ENCODE assay signal across 1 cellular context in the genomic region with DNA sequence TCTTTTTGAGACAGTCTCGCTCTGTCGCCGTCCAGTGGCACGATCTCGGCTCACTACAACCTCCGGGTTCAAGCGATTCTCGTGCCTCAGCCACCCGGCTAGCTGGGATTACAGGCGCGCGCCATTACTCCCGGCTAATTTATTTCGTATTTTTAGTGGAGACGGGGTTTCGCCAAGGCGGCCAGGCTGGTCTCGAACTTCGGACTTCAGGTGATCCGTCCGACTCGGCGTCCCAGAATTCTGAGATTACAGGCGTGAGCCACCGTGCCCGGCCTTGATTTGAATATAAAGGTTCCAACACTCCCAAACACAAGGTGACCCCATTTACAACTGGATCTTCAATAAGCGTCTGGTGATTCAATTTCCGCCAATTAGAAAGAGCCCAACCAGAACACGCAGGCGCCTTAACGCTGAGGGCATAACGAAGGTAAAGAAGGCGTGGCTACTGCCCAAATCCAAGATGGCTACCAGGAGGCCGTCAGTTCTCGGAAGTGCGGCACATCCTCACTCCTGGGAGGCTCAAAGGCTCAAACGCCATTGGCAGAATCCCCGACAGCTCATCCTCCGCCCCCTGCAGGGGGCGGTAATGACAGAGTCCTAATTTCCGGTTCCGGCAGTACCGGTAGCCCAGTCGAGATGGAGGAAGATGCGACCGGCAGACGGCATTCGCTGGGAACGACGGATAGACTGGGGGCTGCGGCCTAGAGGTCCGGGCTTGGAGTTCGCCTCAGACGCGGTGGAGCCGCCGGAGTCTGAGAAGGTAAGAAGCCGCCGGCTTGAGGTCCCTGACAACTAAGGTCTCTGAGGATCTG.
A peak's percentile ranks its signal among the peaks of the same experiment; 100 is the strongest.
TF ChIP-seq lines count a peak whose summit lies in the region.

A gene with protein sequence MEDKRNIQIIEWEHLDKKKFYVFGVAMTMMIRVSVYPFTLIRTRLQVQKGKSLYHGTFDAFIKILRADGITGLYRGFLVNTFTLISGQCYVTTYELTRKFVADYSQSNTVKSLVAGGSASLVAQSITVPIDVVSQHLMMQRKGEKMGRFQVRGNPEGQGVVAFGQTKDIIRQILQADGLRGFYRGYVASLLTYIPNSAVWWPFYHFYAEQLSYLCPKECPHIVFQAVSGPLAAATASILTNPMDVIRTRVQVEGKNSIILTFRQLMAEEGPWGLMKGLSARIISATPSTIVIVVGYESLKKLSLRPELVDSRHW (plus strand): TSS at position 617 of the 812 bp plus-strand sequence. CDS start 5,744 bp downstream, outside the sequence.

TF ChIP-seq in K562, 482 proteins besides CTCF, POLR2A, EP300 and RAD21 (continued from another document and continues in another):
- TF ChIP-seq, protein P1, sequence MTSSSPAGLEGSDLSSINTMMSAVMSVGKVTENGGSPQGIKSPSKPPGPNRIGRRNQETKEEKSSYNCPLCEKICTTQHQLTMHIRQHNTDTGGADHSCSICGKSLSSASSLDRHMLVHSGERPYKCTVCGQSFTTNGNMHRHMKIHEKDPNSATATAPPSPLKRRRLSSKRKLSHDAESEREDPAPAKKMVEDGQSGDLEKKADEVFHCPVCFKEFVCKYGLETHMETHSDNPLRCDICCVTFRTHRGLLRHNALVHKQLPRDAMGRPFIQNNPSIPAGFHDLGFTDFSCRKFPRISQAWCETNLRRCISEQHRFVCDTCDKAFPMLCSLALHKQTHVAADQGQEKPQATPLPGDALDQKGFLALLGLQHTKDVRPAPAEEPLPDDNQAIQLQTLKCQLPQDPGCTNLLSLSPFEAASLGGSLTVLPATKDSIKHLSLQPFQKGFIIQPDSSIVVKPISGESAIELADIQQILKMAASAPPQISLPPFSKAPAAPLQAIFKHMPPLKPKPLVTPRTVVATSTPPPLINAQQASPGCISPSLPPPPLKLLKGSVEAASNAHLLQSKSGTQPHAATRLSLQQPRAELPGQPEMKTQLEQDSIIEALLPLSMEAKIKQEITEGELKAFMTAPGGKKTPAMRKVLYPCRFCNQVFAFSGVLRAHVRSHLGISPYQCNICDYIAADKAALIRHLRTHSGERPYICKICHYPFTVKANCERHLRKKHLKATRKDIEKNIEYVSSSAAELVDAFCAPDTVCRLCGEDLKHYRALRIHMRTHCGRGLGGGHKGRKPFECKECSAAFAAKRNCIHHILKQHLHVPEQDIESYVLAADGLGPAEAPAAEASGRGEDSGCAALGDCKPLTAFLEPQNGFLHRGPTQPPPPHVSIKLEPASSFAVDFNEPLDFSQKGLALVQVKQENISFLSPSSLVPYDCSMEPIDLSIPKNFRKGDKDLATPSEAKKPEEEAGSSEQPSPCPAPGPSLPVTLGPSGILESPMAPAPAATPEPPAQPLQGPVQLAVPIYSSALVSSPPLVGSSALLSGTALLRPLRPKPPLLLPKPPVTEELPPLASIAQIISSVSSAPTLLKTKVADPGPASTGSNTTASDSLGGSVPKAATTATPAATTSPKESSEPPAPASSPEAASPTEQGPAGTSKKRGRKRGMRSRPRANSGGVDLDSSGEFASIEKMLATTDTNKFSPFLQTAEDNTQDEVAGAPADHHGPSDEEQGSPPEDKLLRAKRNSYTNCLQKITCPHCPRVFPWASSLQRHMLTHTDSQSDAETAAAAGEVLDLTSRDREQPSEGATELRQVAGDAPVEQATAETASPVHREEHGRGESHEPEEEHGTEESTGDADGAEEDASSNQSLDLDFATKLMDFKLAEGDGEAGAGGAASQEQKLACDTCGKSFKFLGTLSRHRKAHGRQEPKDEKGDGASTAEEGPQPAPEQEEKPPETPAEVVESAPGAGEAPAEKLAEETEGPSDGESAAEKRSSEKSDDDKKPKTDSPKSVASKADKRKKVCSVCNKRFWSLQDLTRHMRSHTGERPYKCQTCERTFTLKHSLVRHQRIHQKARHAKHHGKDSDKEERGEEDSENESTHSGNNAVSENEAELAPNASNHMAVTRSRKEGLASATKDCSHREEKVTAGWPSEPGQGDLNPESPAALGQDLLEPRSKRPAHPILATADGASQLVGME (CRISPR knock-in tag; IDR thresholded peaks at IDR 0.05) = no peak
- TF ChIP-seq ETV5 (CRISPR knock-in tag; IDR thresholded peaks at IDR 0.05; ENCODE audit: low read depth) (peak; percentile 69; the same call in 1 of the 2 replicates), POU5F1 (IDR thresholded peaks at IDR 0.05; ENCODE audit: borderline replicate concordance, low read depth, low read length, partially characterized antibody) (no peak), ZBTB8A (IDR thresholded peaks at IDR 0.05; ENCODE audit: partially characterized antibody) (no peak), CBX1 (IDR thresholded peaks at IDR 0.05; ENCODE audit: low read depth) (0 out of 2 replicates have a peak, but pooled peaks have one; percentile 36), KLF13 (tag; IDR thresholded peaks at IDR 0.05; ENCODE audit: borderline replicate concordance, low read depth) (no peak), PHF21A (IDR thresholded peaks at IDR 0.05; ENCODE audit: borderline replicate concordance, low read depth) (no peak), FOXA3 (CRISPR knock-in tag; conservative IDR thresholded peaks at IDR 0.05 in 1 of 2, IDR thresholded peaks at IDR 0.05 in 1 of 2) (no peak), NR1H2 (CRISPR knock-in tag; IDR thresholded peaks at IDR 0.05) (no peak), ZNF134 (CRISPR knock-in tag; conservative IDR thresholded peaks at IDR 0.05) (no peak), ZNF253 (CRISPR knock-in tag; conservative IDR thresholded peaks at IDR 0.05) (no peak), MTA1 (IDR thresholded peaks at IDR 0.05; ENCODE audit: borderline replicate concordance) (no peak), SIN3B (IDR thresholded peaks at IDR 0.05; ENCODE audit: low read depth) (peak; percentile 91), KAT7 (CRISPR knock-in tag; IDR thresholded peaks at IDR 0.05; ENCODE audit: borderline replicate concordance) (no peak), PHB (CRISPR knock-in tag; IDR thresholded peaks at IDR 0.05) (no peak), ZNF561 (CRISPR knock-in tag; conservative IDR thresholded peaks at IDR 0.05) (no peak), RFX7 (CRISPR knock-in tag; IDR thresholded peaks at IDR 0.05) (no peak), MEF2D (tag; conservative IDR thresholded peaks at IDR 0.05; ENCODE audit: low read depth) (no peak), MAFK (IDR thresholded peaks at IDR 0.05; ENCODE audit: low read length) (no peak), ERF (CRISPR knock-in tag; IDR thresholded peaks at IDR 0.05) (no peak), HDGF (IDR thresholded peaks at IDR 0.05) (no peak), MTA3 (IDR thresholded peaks at IDR 0.05; ENCODE audit: borderline replicate concordance) (peak; percentile 44; the same call in 1 of the 2 replicates), ZBTB7A (IDR thresholded peaks at IDR 0.05; ENCODE audit: borderline replicate concordance, control insufficient read depth, low read depth, low read length) (no peak), NFE2 (IDR thresholded peaks at IDR 0.05; ENCODE audit: low read depth) (no peak), XRCC5 (IDR thresholded peaks at IDR 0.05; ENCODE audit: low read depth, low read length) (no peak), ZNF140 (CRISPR knock-in tag; IDR thresholded peaks at IDR 0.05) (no peak), ZC3H11A (IDR thresholded peaks at IDR 0.05; ENCODE audit: low read depth, low read length) (no peak), STAT5A (IDR thresholded peaks at IDR 0.05; ENCODE audit: borderline replicate concordance, low read length) (peak; percentile 68), NELFE (IDR thresholded peaks at IDR 0.05; ENCODE audit: insufficient read depth, insufficient read length) (no peak)
- TF ChIP-seq, protein P2, sequence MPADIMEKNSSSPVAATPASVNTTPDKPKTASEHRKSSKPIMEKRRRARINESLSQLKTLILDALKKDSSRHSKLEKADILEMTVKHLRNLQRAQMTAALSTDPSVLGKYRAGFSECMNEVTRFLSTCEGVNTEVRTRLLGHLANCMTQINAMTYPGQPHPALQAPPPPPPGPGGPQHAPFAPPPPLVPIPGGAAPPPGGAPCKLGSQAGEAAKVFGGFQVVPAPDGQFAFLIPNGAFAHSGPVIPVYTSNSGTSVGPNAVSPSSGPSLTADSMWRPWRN (IDR thresholded peaks at IDR 0.05; ENCODE audit: low read depth) = no peak
- TF ChIP-seq, protein P3, sequence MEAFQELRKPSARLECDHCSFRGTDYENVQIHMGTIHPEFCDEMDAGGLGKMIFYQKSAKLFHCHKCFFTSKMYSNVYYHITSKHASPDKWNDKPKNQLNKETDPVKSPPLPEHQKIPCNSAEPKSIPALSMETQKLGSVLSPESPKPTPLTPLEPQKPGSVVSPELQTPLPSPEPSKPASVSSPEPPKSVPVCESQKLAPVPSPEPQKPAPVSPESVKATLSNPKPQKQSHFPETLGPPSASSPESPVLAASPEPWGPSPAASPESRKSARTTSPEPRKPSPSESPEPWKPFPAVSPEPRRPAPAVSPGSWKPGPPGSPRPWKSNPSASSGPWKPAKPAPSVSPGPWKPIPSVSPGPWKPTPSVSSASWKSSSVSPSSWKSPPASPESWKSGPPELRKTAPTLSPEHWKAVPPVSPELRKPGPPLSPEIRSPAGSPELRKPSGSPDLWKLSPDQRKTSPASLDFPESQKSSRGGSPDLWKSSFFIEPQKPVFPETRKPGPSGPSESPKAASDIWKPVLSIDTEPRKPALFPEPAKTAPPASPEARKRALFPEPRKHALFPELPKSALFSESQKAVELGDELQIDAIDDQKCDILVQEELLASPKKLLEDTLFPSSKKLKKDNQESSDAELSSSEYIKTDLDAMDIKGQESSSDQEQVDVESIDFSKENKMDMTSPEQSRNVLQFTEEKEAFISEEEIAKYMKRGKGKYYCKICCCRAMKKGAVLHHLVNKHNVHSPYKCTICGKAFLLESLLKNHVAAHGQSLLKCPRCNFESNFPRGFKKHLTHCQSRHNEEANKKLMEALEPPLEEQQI (IDR thresholded peaks at IDR 0.05) = no peak
- TF ChIP-seq, protein P4, sequence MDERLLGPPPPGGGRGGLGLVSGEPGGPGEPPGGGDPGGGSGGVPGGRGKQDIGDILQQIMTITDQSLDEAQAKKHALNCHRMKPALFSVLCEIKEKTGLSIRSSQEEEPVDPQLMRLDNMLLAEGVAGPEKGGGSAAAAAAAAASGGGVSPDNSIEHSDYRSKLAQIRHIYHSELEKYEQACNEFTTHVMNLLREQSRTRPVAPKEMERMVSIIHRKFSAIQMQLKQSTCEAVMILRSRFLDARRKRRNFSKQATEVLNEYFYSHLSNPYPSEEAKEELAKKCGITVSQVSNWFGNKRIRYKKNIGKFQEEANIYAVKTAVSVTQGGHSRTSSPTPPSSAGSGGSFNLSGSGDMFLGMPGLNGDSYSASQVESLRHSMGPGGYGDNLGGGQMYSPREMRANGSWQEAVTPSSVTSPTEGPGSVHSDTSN (CRISPR knock-in tag; IDR thresholded peaks at IDR 0.05; ENCODE audit: low read depth) = no peak
- TF ChIP-seq, protein P4 (tag; conservative IDR thresholded peaks at IDR 0.05; ENCODE audit: low read depth) = peak; percentile 74
